Comparison of ENCODE assay signal across 18 cellular contexts in the genomic region with DNA sequence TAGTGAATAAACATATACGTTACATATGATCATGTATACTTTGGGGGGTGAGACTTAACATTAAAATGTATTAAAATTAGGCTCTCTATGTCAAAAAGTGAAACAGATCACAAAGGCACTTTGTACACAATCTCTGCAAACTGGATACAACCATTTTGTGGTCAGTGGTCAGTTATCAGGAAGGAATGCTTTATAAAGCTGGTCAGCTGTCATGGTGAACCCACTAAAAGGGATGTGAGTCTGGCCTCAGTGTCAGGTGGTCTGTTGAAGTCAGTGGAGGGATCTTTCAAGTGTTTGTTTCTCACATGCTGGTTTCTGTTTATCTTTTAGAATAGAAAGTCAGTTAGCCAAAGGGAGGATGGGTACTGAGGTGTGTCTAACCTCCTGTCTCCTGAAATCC.
"Had no signal": no experiment of that assay in that cellular context is flagged by ENCODE, and none has a peak within 500 bp of the region (broad histone marks: within the 10 kb centered on the region; RNA-seq: fewer than 3 reads in every experiment).

No MANE protein-coding gene starts in this region.

- H3K9me3 ChIP-seq: breast epithelium, gastroesophageal sphincter, psoas muscle, stomach, testis, upper lobe of left lung had no signal

- H3K4me1 Mint-ChIP-seq: activated CD4-positive, alpha-beta T cell treated with anti-CD3 and anti-CD28 coated beads, Interleukin-2, amount 10 ng/mL, durations not matched to agents 7 days and 5 days; nephron progenitor cell had no signal

- H3K27me3 ChIP-seq: breast epithelium, gastroesophageal sphincter, spleen, stomach, testis, upper lobe of left lung had no signal

- H3K9me3 Mint-ChIP-seq: activated CD4-positive, alpha-beta T cell treated with anti-CD3 and anti-CD28 coated beads, Interleukin-2, amount 10 ng/mL, durations not matched to agents 7 days and 5 days; nephron progenitor cell had no signal

- H3K27ac ChIP-seq: breast epithelium, gastroesophageal sphincter, psoas muscle, spleen, stomach, testis, upper lobe of left lung had no signal

- H3K4me3 ChIP-seq: breast epithelium, gastroesophageal sphincter, psoas muscle, spleen, stomach, testis, upper lobe of left lung had no signal

- H3K4me1 ChIP-seq: breast epithelium, psoas muscle, spleen, stomach, testis had no signal

- H3K4me3 Mint-ChIP-seq: activated CD4-positive, alpha-beta T cell treated with anti-CD3 and anti-CD28 coated beads, Interleukin-2, amount 10 ng/mL, durations not matched to agents 7 days and 5 days; activated naive CD4-positive, alpha-beta T cell treated with anti-CD3 and anti-CD28 coated beads for 36 hours; effector memory CD8-positive, alpha-beta T cell; nephron progenitor cell had no signal

- DNase-seq: activated CD4-positive, alpha-beta T cell treated with anti-CD3 and anti-CD28 coated beads, Interleukin-2, amount 10 ng/mL, durations not matched to agents 7 days and 5 days; activated CD4-positive, CD25-positive, alpha-beta regulatory T cell; activated naive CD4-positive, alpha-beta T cell treated with anti-CD3 and anti-CD28 coated beads for 36 hours; activated T-cell treated with anti-CD3 and anti-CD28 coated beads for 4 hours; cerebellar nuclear complex; dermis blood vessel endothelial cell; effector memory CD8-positive, alpha-beta T cell; kidney glomerular epithelial cell; nephron progenitor cell; psoas muscle; spleen; stomach; SW 1271; testis; upper lobe of left lung had no signal

- H3K27ac Mint-ChIP-seq: activated CD4-positive, alpha-beta T cell treated with anti-CD3 and anti-CD28 coated beads, Interleukin-2, amount 10 ng/mL, durations not matched to agents 7 days and 5 days; activated naive CD4-positive, alpha-beta T cell treated with anti-CD3 and anti-CD28 coated beads for 36 hours; effector memory CD8-positive, alpha-beta T cell; nephron progenitor cell had no signal

- H3K27me3 Mint-ChIP-seq: activated CD4-positive, alpha-beta T cell treated with anti-CD3 and anti-CD28 coated beads, Interleukin-2, amount 10 ng/mL, durations not matched to agents 7 days and 5 days; effector memory CD8-positive, alpha-beta T cell had no signal

- ATAC-seq: effector memory CD8-positive, alpha-beta T cell; gastroesophageal sphincter; psoas muscle; sciatic nerve had no signal

- H3K36me3 ChIP-seq: breast epithelium, gastroesophageal sphincter, spleen, stomach, upper lobe of left lung had no signal
